Comparison of ENCODE assay signal across 8 cellular contexts in genomic region chr22:27919943-27920755, GRCh38. TPM values are rescaled to one million over a fixed set of nuclear protein-coding genes. Genes with fewer than 3 reads are reported as not detected.
DNase-seq lines count a peak whose midpoint lies in the region; ATAC-seq, FAIRE-seq and TF ChIP-seq lines count a peak whose summit lies in the region.

No MANE protein-coding gene starts in this region.

- H3K27ac Mint-ChIP-seq in CD14-positive monocyte (peak overlapping the region; percentile 95 to 99 (median 97)), endodermal cell (peak overlapping the region; percentile 97), mesothelial cell of epicardium (peak overlapping the region; percentile 100)

- DNase-seq in CD14-positive monocyte (ENCODE audit: low spot score): no peak
- DNase-seq in RWPE2 (ENCODE audit: low spot score): no peak
- peak; percentile 79 for DNase-seq in endodermal cell
- DNase-seq in mesothelial cell of epicardium (ENCODE audit: low spot score in 2 of 2, unreplicated experiment in 2 of 2): no peak
- DNase-seq in urothelium cell line (ENCODE audit: low spot score): peak; percentile 55
- no peak for DNase-seq in RPMI8226

- intact Hi-C loops in CD14-positive monocyte (cut with micrococcal nuclease): loop anchor here in 1 of 2 donors (5.0 kb wide), 2 partner anchors 53 to 1248 kb away; no protein-coding TSS in a partner anchor

- H3K27ac ChIP-seq in RWPE2 (ENCODE audit: poor library complexity, severe bottlenecking) (peak overlapping the region; percentile 85), endodermal cell (ENCODE audit: low read depth, low read length) (peak overlapping the region; percentile 77)

- H3K27me3 ChIP-seq in RWPE2 (ENCODE audit: insufficient read depth, poor library complexity, severe bottlenecking) (no peaks in the 10 kb centered on the region), endodermal cell (ENCODE audit: control insufficient read depth, insufficient read depth, low read length, poor library complexity, severe bottlenecking) (no peaks in the 10 kb centered on the region)

- H3K9ac ChIP-seq in endodermal cell (ENCODE audit: extremely low read depth, low read length, poor library complexity, severe bottlenecking): peak overlapping the region; percentile 84

- H3K4me1 Mint-ChIP-seq in CD14-positive monocyte (peaks cover 37% of the 10 kb centered on the region), endodermal cell (peaks cover 24% of the 10 kb centered on the region), mesothelial cell of epicardium (peaks cover 65% of the 10 kb centered on the region)

- H3K36me3 Mint-ChIP-seq in CD14-positive monocyte (peaks cover 5 to 20% of the 10 kb centered on the region in 2 donors), endodermal cell (ENCODE audit: low read depth) (peaks cover 33% of the 10 kb centered on the region), mesothelial cell of epicardium (peaks cover 18% of the 10 kb centered on the region)

- H3K9me3 Mint-ChIP-seq in CD14-positive monocyte: peaks cover 0 to 2% (median 0%) of the 10 kb centered on the region in 7 donors
- no peaks in the 10 kb centered on the region for H3K9me3 Mint-ChIP-seq in endodermal cell
- H3K9me3 Mint-ChIP-seq in mesothelial cell of epicardium: no peaks in the 10 kb centered on the region

- peak overlapping the region; percentile 96 to 99 for H3K4me3 Mint-ChIP-seq in CD14-positive monocyte
- H3K4me3 Mint-ChIP-seq in endodermal cell: peak overlapping the region; percentile 95
- H3K4me3 Mint-ChIP-seq in mesothelial cell of epicardium: peak overlapping the region; percentile 98

- 35 to 39% methylated on average over 8 to 12 of the region's 12 CpGs for WGBS in endodermal cell (ENCODE audit: insufficient coverage in 1 of 2, insufficient read length in 1 of 2), 2 experiments

- FAIRE-seq in urothelium cell line (lab: Jason Lieb, UNC): no peak

- H3K36me3 ChIP-seq in RWPE2 (ENCODE audit: low read depth) (peaks cover 45% of the 10 kb centered on the region), endodermal cell (ENCODE audit: control insufficient read depth, insufficient read depth, low read length) (peaks cover 39% of the 10 kb centered on the region)

- H3K4me1 ChIP-seq in RWPE2 (ENCODE audit: insufficient read depth, poor library complexity, severe bottlenecking) (peaks cover 31% of the 10 kb centered on the region), endodermal cell (ENCODE audit: control insufficient read depth, insufficient read depth, low read length) (peaks cover 4% of the 10 kb centered on the region)

- peak overlapping the region; percentile 60 for H3K4me3 ChIP-seq in RWPE2 (ENCODE audit: severe bottlenecking)
- H3K4me3 ChIP-seq in endodermal cell (ENCODE audit: low read length): peak overlapping the region; percentile 97

- peaks cover 0 to 2% (median 0%) of the 10 kb centered on the region in 3 donors for H3K27me3 Mint-ChIP-seq in CD14-positive monocyte (ENCODE audit: low read depth in 3 of 3)
- H3K27me3 Mint-ChIP-seq in endodermal cell (ENCODE audit: insufficient read depth): no peaks in the 10 kb centered on the region
- H3K27me3 Mint-ChIP-seq in mesothelial cell of epicardium (ENCODE audit: low read depth): no peaks in the 10 kb centered on the region

- no peaks in the 10 kb centered on the region for H3K9me3 ChIP-seq in RWPE2 (ENCODE audit: severe bottlenecking)
- no peaks in the 10 kb centered on the region for H3K9me3 ChIP-seq in endodermal cell (ENCODE audit: control insufficient read depth, low read length)

- TF ChIP-seq CTCF in CD14-positive monocyte (IDR thresholded peaks at IDR 0.05) (no peak), RWPE2 (IDR thresholded peaks at IDR 0.05; ENCODE audit: poor library complexity, severe bottlenecking) (peak; percentile 35), endodermal cell (conservative IDR thresholded peaks at IDR 0.05) (no peak), mesothelial cell of epicardium (IDR thresholded peaks at IDR 0.05; ENCODE audit: unreplicated experiment) (no peak)

- ATAC-seq in GM19025 (IDR thresholded peaks at IDR 0.05; ENCODE audit: low read depth, unreplicated experiment) (peak; percentile 21), HG03378 (IDR thresholded peaks at IDR 0.05; ENCODE audit: unreplicated experiment) (peak; percentile 28), RWPE2 (ENCODE audit: low read depth) (peak; percentile 68)

RNA-seq across cellular contexts. Expression of gene PITPNB, which starts 1.1 kb away (rescaled TPM):
- 10 to 100 TPM; 25.2 to 29.1 TPM for polyA plus RNA-seq in CD14-positive monocyte
- total RNA-seq in endodermal cell (10 to 100 TPM; 59.6 to 68.2 TPM), mesothelial cell of epicardium (93.0 to 97.2 TPM (median 96.2 TPM) in 3 replicates)
- 50.0 TPM for polyA plus RNA-seq in endodermal cell (2013, experiment 1 of 2)
- 49.5 TPM for polyA plus RNA-seq in endodermal cell (2013, experiment 2 of 2)

Comparison
In these comparisons a context has a peak if more than half of its experiments do, and no peak if none do; other contexts are left out.
1. DNase-seq: peak in endodermal cell (single experiment) and urothelium cell line (single experiment); none in CD14-positive monocyte (single experiment), RWPE2 (single experiment), mesothelial cell of epicardium (0 of 2) and RPMI8226 (single experiment).
2. Peak in every context shown above with its lines, with median percentiles within 50 percentile points of each other: H3K27ac Mint-ChIP-seq, H3K4me3 Mint-ChIP-seq and ATAC-seq.